Comparison of ENCODE assay signal across 1 cellular context in genomic region chr19:45076029-45076850, GRCh38.
TF ChIP-seq lines count a peak whose summit lies in the region.

Gene ZNF296, minus strand, starts transcription at chr19:45076478. Its CDS starts 105 bp downstream, at chr19:45076373.

TF ChIP-seq in K562, 482 proteins besides CTCF, POLR2A, EP300 and RAD21 (continued from another document and continues in another):
- TF ChIP-seq ZBTB40 (IDR thresholded peaks at IDR 0.05), result no peak
- no peak for TF ChIP-seq ZBTB40 (CRISPR knock-in tag; IDR thresholded peaks at IDR 0.05)
- TF ChIP-seq ZBTB9 (CRISPR knock-in tag; IDR thresholded peaks at IDR 0.05), result no peak
- TF ChIP-seq ZNF146 (CRISPR knock-in tag; IDR thresholded peaks at IDR 0.05; ENCODE audit: unreplicated experiment), result no peak
- no peak for TF ChIP-seq RFX1 (IDR thresholded peaks at IDR 0.05)
- peak; percentile 18 for TF ChIP-seq KDM5B (IDR thresholded peaks at IDR 0.05; ENCODE audit: insufficient replicate concordance, low read depth, low read length)
- no peak for TF ChIP-seq TCF7L2 (IDR thresholded peaks at IDR 0.05; ENCODE audit: low read depth, low read length)
- TF ChIP-seq ZNF778 (CRISPR knock-in tag; IDR thresholded peaks at IDR 0.05), result no peak
- no peak; the same call in 1 of the 2 replicates for TF ChIP-seq RNF2 (IDR thresholded peaks at IDR 0.05)
- TF ChIP-seq NRF1 (conservative IDR thresholded peaks at IDR 0.05 in 1 of 2, IDR thresholded peaks at IDR 0.05 in 1 of 2), result peak; percentile 12 to 39; a peak in 2 of 4 replicates
- TF ChIP-seq ZNF695 (CRISPR knock-in tag; IDR thresholded peaks at IDR 0.05), result no peak
- no peak for TF ChIP-seq ZNF217 (CRISPR knock-in tag; IDR thresholded peaks at IDR 0.05)
- peak in 1 of 3 experiments; percentile 38 for TF ChIP-seq YY1 (IDR thresholded peaks at IDR 0.05; ENCODE audit: borderline replicate concordance in 1 of 3, control insufficient read depth in 1 of 3, extremely low read depth in 1 of 3, insufficient read depth in 3 of 3, insufficient read length in 1 of 3, insufficient replicate concordance in 2 of 3, low read depth in 1 of 3, low read length in 2 of 3)
- TF ChIP-seq GTF3C2 (IDR thresholded peaks at IDR 0.05; ENCODE audit: borderline replicate concordance, extremely low read depth, insufficient read length), result no peak
- TF ChIP-seq PYGO2 (tag; IDR thresholded peaks at IDR 0.05), result no peak
- no peak for TF ChIP-seq KLF13 (tag; IDR thresholded peaks at IDR 0.05; ENCODE audit: borderline replicate concordance, low read depth)
- no peak for TF ChIP-seq PREB (CRISPR knock-in tag; IDR thresholded peaks at IDR 0.05)
- TF ChIP-seq CXXC5 (CRISPR knock-in tag; IDR thresholded peaks at IDR 0.05), result peak; percentile 98
- TF ChIP-seq ZNF165 (CRISPR knock-in tag; IDR thresholded peaks at IDR 0.05; ENCODE audit: borderline replicate concordance), result no peak
- no peak for TF ChIP-seq CEBPG (CRISPR knock-in tag; IDR thresholded peaks at IDR 0.05)
- TF ChIP-seq CEBPG (tag; conservative IDR thresholded peaks at IDR 0.05 in 1 of 2, IDR thresholded peaks at IDR 0.05 in 1 of 2), result no peak
- TF ChIP-seq ZNF75A (CRISPR knock-in tag; IDR thresholded peaks at IDR 0.05), result no peak
- TF ChIP-seq NR2C1 (IDR thresholded peaks at IDR 0.05), result no peak; the same call in 1 of the 2 replicates
- TF ChIP-seq NR2C1 (tag; IDR thresholded peaks at IDR 0.05), result no peak
- TF ChIP-seq STAG1 (CRISPR knock-in tag; IDR thresholded peaks at IDR 0.05; ENCODE audit: borderline replicate concordance), result 0 out of 2 replicates have a peak, but pooled peaks have one; percentile 4
- no peak for TF ChIP-seq RHOXF2B (CRISPR knock-in tag; conservative IDR thresholded peaks at IDR 0.05)
- no peak for TF ChIP-seq TAF9B (IDR thresholded peaks at IDR 0.05; ENCODE audit: partially characterized antibody)
- TF ChIP-seq CREB3L1 (IDR thresholded peaks at IDR 0.05; ENCODE audit: borderline replicate concordance, low read depth), result peak; percentile 52; the same call in 1 of the 2 replicates
- no peak for TF ChIP-seq FOXA1 (IDR thresholded peaks at IDR 0.05; ENCODE audit: borderline replicate concordance)
- no peak; the same call in 1 of the 2 replicates for TF ChIP-seq CREB1 (IDR thresholded peaks at IDR 0.05)
- peak; percentile 11; the same call in 1 of the 2 replicates for TF ChIP-seq CREB1 (CRISPR knock-in tag; IDR thresholded peaks at IDR 0.05)
- no peak for TF ChIP-seq RERE (CRISPR knock-in tag; IDR thresholded peaks at IDR 0.05; ENCODE audit: borderline replicate concordance)
- TF ChIP-seq DLX4 (CRISPR knock-in tag; IDR thresholded peaks at IDR 0.05), result no peak
